ENCODE assay signal across 17 cellular contexts in genomic region chr2:12674644-12675328, GRCh38. TPM values are rescaled to one million over a fixed set of nuclear protein-coding genes. Genes with fewer than 3 reads are reported as not detected.
DNase-seq lines count a peak whose midpoint lies in the region; ATAC-seq and TF ChIP-seq lines count a peak whose summit lies in the region.
"Had no signal": no experiment of that assay in that cellular context is flagged by ENCODE, and none has a peak within 500 bp of the region (broad histone marks: within the 10 kb centered on the region; RNA-seq: fewer than 3 reads in every experiment).

No MANE protein-coding gene starts in this region.

- H3K9me3 ChIP-seq in body of pancreas (no peaks in the 10 kb centered on the region), testis (no peaks in the 10 kb centered on the region), upper lobe of right lung (no peaks in the 10 kb centered on the region)

- CTCF ChIA-PET in activated naive CD4-positive, alpha-beta T cell treated with anti-CD3 and anti-CD28 coated beads, Interleukin-2, amount 10 ng/mL, durations not matched to agents 7 days and 5 days (lab: Charles Lee) = interaction anchor here (0.6 kb wide), 1 partner anchor 629 kb away, joined by 3 read pairs; no protein-coding TSS in a partner anchor

- H3K27ac ChIP-seq in body of pancreas (peak overlapping the region in 3 of 4 donors; percentile 20 to 32 (median 27)), testis (peak overlapping the region; percentile 60 to 62), upper lobe of right lung (no peak overlapping the region)
- H3K27ac ChIP-seq: 22Rv1, C4-2B had no signal

- peaks cover 11% of the 10 kb centered on the region for H3K4me1 Mint-ChIP-seq in activated naive CD4-positive, alpha-beta T cell treated with anti-CD3 and anti-CD28 coated beads, Interleukin-2, amount 50 U/mL, for 24 hours
- H3K4me1 Mint-ChIP-seq in activated naive CD4-positive, alpha-beta T cell treated with anti-CD3 and anti-CD28 coated beads, Interleukin-2, amount 10 ng/mL, durations not matched to agents 7 days and 5 days = peaks cover 11% of the 10 kb centered on the region
- H3K4me1 Mint-ChIP-seq in nephron progenitor cell = peaks cover 10% of the 10 kb centered on the region

- H3K36me3 Mint-ChIP-seq in activated naive CD4-positive, alpha-beta T cell treated with anti-CD3 and anti-CD28 coated beads, Interleukin-2, amount 50 U/mL, for 24 hours = peaks cover 2% of the 10 kb centered on the region
- H3K36me3 Mint-ChIP-seq in activated naive CD4-positive, alpha-beta T cell treated with anti-CD3 and anti-CD28 coated beads, Interleukin-2, amount 10 ng/mL, durations not matched to agents 7 days and 5 days = no peaks in the 10 kb centered on the region
- peaks cover 2% of the 10 kb centered on the region for H3K36me3 Mint-ChIP-seq in nephron progenitor cell (ENCODE audit: low read depth)

- H3K27me3 ChIP-seq in body of pancreas = no peaks in the 10 kb centered on the region
- no peaks in the 10 kb centered on the region for H3K27me3 ChIP-seq in testis
- H3K27me3 ChIP-seq in upper lobe of right lung = no peaks in the 10 kb centered on the region

- H3K9me3 Mint-ChIP-seq in activated naive CD4-positive, alpha-beta T cell treated with anti-CD3 and anti-CD28 coated beads, Interleukin-2, amount 50 U/mL, for 24 hours = no peaks in the 10 kb centered on the region
- H3K9me3 Mint-ChIP-seq in activated naive CD4-positive, alpha-beta T cell treated with anti-CD3 and anti-CD28 coated beads, Interleukin-2, amount 10 ng/mL, durations not matched to agents 7 days and 5 days = peaks cover 6% of the 10 kb centered on the region
- peaks cover 6% of the 10 kb centered on the region for H3K9me3 Mint-ChIP-seq in nephron progenitor cell

- intact Hi-C loops in body of pancreas (cut with DNase I) (no loop called here), testis (cut with DNase I; ENCODE audit: low total_unique reads) (no loop called here), upper lobe of right lung (cut with DNase I) (no loop called here)

- peak; percentile 70 for ATAC-seq in body of pancreas
- no peak for ATAC-seq in upper lobe of right lung
- no peak for ATAC-seq in HG02588 (IDR thresholded peaks at IDR 0.05; ENCODE audit: unreplicated experiment)

- no peaks in the 10 kb centered on the region for H3K27me3 Mint-ChIP-seq in activated naive CD4-positive, alpha-beta T cell treated with anti-CD3 and anti-CD28 coated beads, Interleukin-2, amount 50 U/mL, for 24 hours
- H3K27me3 Mint-ChIP-seq in activated naive CD4-positive, alpha-beta T cell treated with anti-CD3 and anti-CD28 coated beads, Interleukin-2, amount 10 ng/mL, durations not matched to agents 7 days and 5 days = peaks cover 17% of the 10 kb centered on the region
- peaks cover 3% of the 10 kb centered on the region for H3K27me3 Mint-ChIP-seq in nephron progenitor cell (ENCODE audit: low read depth, poor library complexity)

- H3K36me3 ChIP-seq in body of pancreas (replicated peaks in 1 of 2; ENCODE audit: insufficient read depth in 1 of 2, low read depth in 2 of 2) (no peaks in the 10 kb centered on the region), testis (ENCODE audit: low read depth, missing control alignments) (no peaks in the 10 kb centered on the region), upper lobe of right lung (no peaks in the 10 kb centered on the region)

- DNase-seq in activated naive CD4-positive, alpha-beta T cell treated with anti-CD3 and anti-CD28 coated beads, Interleukin-2, amount 10 ng/mL, durations not matched to agents 7 days and 5 days = no peak
- DNase-seq in body of pancreas (peak in 2 of 4 donors; percentile 28 to 47), nephron progenitor cell (no peak), testis (peak; percentile 53), upper lobe of right lung (no peak)
- no peak for DNase-seq in effector CD4-positive, alpha-beta T cell
- DNase-seq: AML-193, DMS79, NCI-H1105, NCI-H2081, NCI-H446 treated with DMSO at 0.1 percent for 48 hours, NCI-H69, SHP77 had no signal

- H3K4me3 ChIP-seq in body of pancreas = no peak overlapping the region
- no peak overlapping the region for H3K4me3 ChIP-seq in testis
- H3K4me3 ChIP-seq in upper lobe of right lung = no peak overlapping the region

- TF ChIP-seq POLR2A in body of pancreas (IDR thresholded peaks at IDR 0.05) (no peak), testis (IDR thresholded peaks at IDR 0.05) (no peak)

- H3K4me3 Mint-ChIP-seq in activated naive CD4-positive, alpha-beta T cell treated with anti-CD3 and anti-CD28 coated beads, Interleukin-2, amount 50 U/mL, for 24 hours = no peak overlapping the region
- no peak overlapping the region for H3K4me3 Mint-ChIP-seq in activated naive CD4-positive, alpha-beta T cell treated with anti-CD3 and anti-CD28 coated beads, Interleukin-2, amount 10 ng/mL, durations not matched to agents 7 days and 5 days
- H3K4me3 Mint-ChIP-seq in nephron progenitor cell = no peak overlapping the region

- H3K4me1 ChIP-seq in body of pancreas (peaks cover 14% of the 10 kb centered on the region), testis (peaks cover 14% of the 10 kb centered on the region), upper lobe of right lung (no peaks in the 10 kb centered on the region)

- no peak for TF ChIP-seq CTCF in body of pancreas (IDR thresholded peaks at IDR 0.05)
- no peak for TF ChIP-seq CTCF in nephron progenitor cell (IDR thresholded peaks at IDR 0.05)
- TF ChIP-seq CTCF in testis (IDR thresholded peaks at IDR 0.05) = no peak
- no peak for TF ChIP-seq CTCF in upper lobe of right lung (IDR thresholded peaks at IDR 0.05)

- H3K27ac Mint-ChIP-seq in activated naive CD4-positive, alpha-beta T cell treated with anti-CD3 and anti-CD28 coated beads, Interleukin-2, amount 50 U/mL, for 24 hours = peak overlapping the region; percentile 53
- no peak overlapping the region for H3K27ac Mint-ChIP-seq in activated naive CD4-positive, alpha-beta T cell treated with anti-CD3 and anti-CD28 coated beads, Interleukin-2, amount 10 ng/mL, durations not matched to agents 7 days and 5 days
- H3K27ac Mint-ChIP-seq in nephron progenitor cell = peak overlapping the region; percentile 7

- 42 to 47% methylated on average over 3 to 4 of the region's 4 CpGs for WGBS in body of pancreas, 2 donors
- WGBS in testis, 2 donors = 30 to 56% methylated on average over 4 of the region's 4 CpGs

RNA-seq across cellular contexts. Expression of gene TRIB2, which starts 42.0 kb away (rescaled TPM):
- total RNA-seq in body of pancreas (10 to 100 TPM; 49.3 to 99.2 TPM), testis (100 to 1,000 TPM; 189 to 190 TPM), upper lobe of right lung (50.7 TPM)
- 54.9 TPM for polyA plus RNA-seq in testis (ENCODE audit: insufficient read depth, low read depth, low replicate concordance)
